In genomic region chr9:89642789-89643188, GRCh38 we compare ENCODE assay signal across 15 cellular contexts. TPM values are rescaled to one million over a fixed set of nuclear protein-coding genes. Genes with fewer than 3 reads are reported as not detected.
DNase-seq lines count a peak whose midpoint lies in the region; TF ChIP-seq lines count a peak whose summit lies in the region.
"Had no signal": no experiment of that assay in that cellular context is flagged by ENCODE, and none has a peak within 500 bp of the region (broad histone marks: within the 10 kb centered on the region; RNA-seq: fewer than 3 reads in every experiment).

No MANE protein-coding gene starts in this region.

- DNase-seq in BE2C (peak; percentile 58), cerebellar cortex (ENCODE audit: low spot score) (peak; percentile 79), posterior vena cava (ENCODE audit: low spot score) (peak; percentile 48), T-helper 9 cell (no peak), NCI-H510A treated with DMSO at 0.1 percent for 48 hours (lab: John Stamatoyannopoulos, UW) (no peak)
- no peak for DNase-seq in activated CD8-positive, alpha-beta memory T cell treated with anti-CD3 and anti-CD28 coated beads for 24 hours
- DNase-seq: Caco-2; CD4-positive, CD25-positive, alpha-beta regulatory T cell; DMS53; NCI-H1417 treated with DMSO at 0.1 percent for 48 hours; NCI-H1930; NCI-H510A; SHP77 treated with DMSO at 0.1 percent for 48 hours had no signal

- H3K27me3 ChIP-seq in BE2C: no peaks in the 10 kb centered on the region

- H3K4me1 ChIP-seq in BE2C (no peaks in the 10 kb centered on the region), HEK293 (ENCODE audit: control insufficient read depth, insufficient read depth, low read length) (no peaks in the 10 kb centered on the region)
- H3K4me1 ChIP-seq: HAP-1 had no signal

- no peak overlapping the region for H3K27ac ChIP-seq in HEK293 (ENCODE audit: extremely low read depth, low read depth, low read length)

- TF ChIP-seq CTCF in BE2C (IDR thresholded peaks at IDR 0.05; ENCODE audit: low read depth, low read length) (no peak), HEK293 (tag by site-specific recombination; IDR thresholded peaks at IDR 0.05) (no peak)

- H3K36me3 ChIP-seq in BE2C (no peaks in the 10 kb centered on the region), HEK293 (ENCODE audit: control insufficient read depth in 2 of 2, insufficient read depth in 1 of 2, low read length in 2 of 2) (no peaks in the 10 kb centered on the region)
- H3K36me3 ChIP-seq: HAP-1 had no signal

- H3K9me3 ChIP-seq in BE2C (no peaks in the 10 kb centered on the region), HEK293 (ENCODE audit: control insufficient read depth, insufficient read depth, low read depth, low read length) (no peaks in the 10 kb centered on the region)
- H3K9me3 ChIP-seq: Caco-2, HAP-1 had no signal

- CTCF ChIA-PET in HEK293 (lab: Yijun Ruan, JAX): interaction anchor here (1.6 kb wide), 1 partner anchor 40 kb away, joined by 5 read pairs; no protein-coding TSS in a partner anchor

- no peak overlapping the region for H3K4me3 ChIP-seq in BE2C (ENCODE audit: low read depth, low read length)
- H3K4me3 ChIP-seq in HEK293 (ENCODE audit: low read depth, low read length): no peak overlapping the region
- H3K4me3 ChIP-seq: HAP-1 had no signal

- POLR2A ChIA-PET in HEK293 (lab: Yijun Ruan, JAX): interaction anchor here (1.3 kb wide), 1 partner anchor 19 kb away, joined by 4 read pairs; no protein-coding TSS in a partner anchor

- intact Hi-C loops in posterior vena cava (cut with DNase I): no loop called here

TF ChIP-seq in HEK293, 187 proteins besides CTCF, POLR2A, EP300 and RAD21:
- TF ChIP-seq ZNF510 (tag by site-specific recombination; IDR thresholded peaks at IDR 0.05; ENCODE audit: insufficient replicate concordance): no peak
- peak; percentile 35 for TF ChIP-seq SETDB1 (IDR thresholded peaks at IDR 0.05; ENCODE audit: insufficient read length, low read length)
- no peak for TF ChIP-seq GLIS2 (tag by site-specific recombination; IDR thresholded peaks at IDR 0.05)
- TF ChIP-seq ZNF488 (tag by site-specific recombination; IDR thresholded peaks at IDR 0.05): no peak

RNA-seq across cellular contexts. Expression of gene GADD45G, which starts 38.0 kb away (rescaled TPM):
- 86.0 TPM for polyA plus RNA-seq in BE2C (2012; ENCODE audit: insufficient read depth, insufficient read length, low read depth)
- total RNA-seq in posterior vena cava: 10 to 100 TPM in 1 of 2 donors, 1 to 10 TPM in 1; 9.2 to 20.7 TPM

Comparison
In these comparisons a context has a peak if more than half of its experiments do, and no peak if none do; other contexts are left out.
1. DNase-seq: peak in BE2C (single experiment), cerebellar cortex (single experiment) and posterior vena cava (single experiment); none in T-helper 9 cell (single experiment), activated CD8-positive, alpha-beta memory T cell treated with anti-CD3 and anti-CD28 coated beads for 24 hours (single experiment) and NCI-H510A treated with DMSO at 0.1 percent for 48 hours (single experiment).